ENCODE assay signal across 15 cellular contexts in the genomic region with DNA sequence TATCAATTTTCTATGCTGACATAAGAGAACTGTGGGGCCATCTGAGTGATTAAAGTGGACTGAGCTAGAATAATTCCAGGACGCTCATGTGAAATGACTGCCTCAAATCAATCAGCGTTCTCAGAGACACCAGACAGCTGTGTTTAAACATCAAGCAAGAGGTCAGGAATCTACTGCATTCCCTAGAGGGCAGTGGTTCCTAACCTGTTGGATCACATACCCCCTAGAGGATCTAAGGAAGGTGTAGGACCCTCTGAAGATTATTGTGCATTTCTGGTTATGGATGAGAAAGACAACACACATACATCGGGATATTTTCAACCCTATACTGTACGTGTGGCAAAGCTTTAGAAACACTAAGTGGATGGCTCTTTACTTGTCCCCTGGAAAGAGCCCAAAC. TPM values are rescaled to one million over a fixed set of nuclear protein-coding genes. Genes with fewer than 3 reads are reported as not detected.
"Had no signal": no experiment of that assay in that cellular context is flagged by ENCODE, and none has a peak within 500 bp of the region (broad histone marks: within the 10 kb centered on the region; RNA-seq: fewer than 3 reads in every experiment).

No MANE protein-coding gene starts in this region.

- FAIRE-seq: astrocyte had no signal

- H3K4me3 ChIP-seq: lower lobe of right lung, stomach, thoracic aorta had no signal

- DNase-seq: activated CD4-positive, alpha-beta T cell treated with anti-CD3 and anti-CD28 coated beads for 1 hour; activated CD4-positive, alpha-beta T cell treated with anti-CD3 and anti-CD28 coated beads, Interleukin-2, amount 50 U/mL, for 4 hours; activated naive CD4-positive, alpha-beta T cell treated with anti-CD3 and anti-CD28 coated beads, Interleukin-2, amount 10 ng/mL, durations not matched to agents 7 days and 5 days; activated T-cell treated with anti-CD3 and anti-CD28 coated beads for 4 hours; dermis blood vessel endothelial cell; hippocampal formation; lower lobe of right lung; midbrain; stimulated activated CD4-positive, alpha-beta T cell treated with anti-CD3 and anti-CD28 coated beads, Interleukin-2, amount 100 ng/mL, for 24 hours; stomach; T-cell; T-helper 9 cell had no signal

- H3K4me1 ChIP-seq: lower lobe of right lung had no signal

- H3K36me3 ChIP-seq: lower lobe of right lung, stomach, thoracic aorta had no signal

- H3K9me3 ChIP-seq: lower lobe of right lung, stomach, thoracic aorta had no signal

- H3K27ac ChIP-seq: lower lobe of right lung, stomach, thoracic aorta had no signal

- H3K27me3 ChIP-seq: stomach had no signal

RNA-seq across cellular contexts. Expression of a gene that starts 51.8 kb away (rescaled TPM):
- total RNA-seq: osteoblast had no signal
